In genomic region chr17:81928497-81929252, GRCh38 we compare ENCODE assay signal across 8 cellular contexts. TPM values are rescaled to one million over a fixed set of nuclear protein-coding genes. Genes with fewer than 3 reads are reported as not detected.
DNase-seq lines count a peak whose midpoint lies in the region; ATAC-seq and TF ChIP-seq lines count a peak whose summit lies in the region.

No MANE protein-coding gene starts in this region.

- H3K9me3 ChIP-seq in A673 (ENCODE audit: low read depth, low read length, poor library complexity, severe bottlenecking) (no peaks in the 10 kb centered on the region), HCT116 (ENCODE audit: control insufficient read depth in 1 of 2, insufficient read depth in 1 of 2, low read depth in 1 of 2, low read length in 2 of 2) (no peaks in the 10 kb centered on the region), adipocyte (ENCODE audit: control insufficient read depth, low read length) (no peaks in the 10 kb centered on the region), vagina (no peaks in the 10 kb centered on the region)

- TF ChIP-seq CTCF in A673 (conservative IDR thresholded peaks at IDR 0.05; ENCODE audit: low read depth, low read length) (no peak), HCT116 (IDR thresholded peaks at IDR 0.05 in 2 of 3, conservative IDR thresholded peaks at IDR 0.05 in 1 of 3; ENCODE audit: borderline replicate concordance in 1 of 3, insufficient read depth in 1 of 3, low read depth in 2 of 3, low read length in 2 of 3) (no peak), lower leg skin (IDR thresholded peaks at IDR 0.05) (no peak), vagina (IDR thresholded peaks at IDR 0.05) (no peak)

- DNase-seq in A673 (ENCODE audit: low spot score) (peak; percentile 36), HCT116 (ENCODE audit: low read depth, low spot score) (no peak), adipocyte (ENCODE audit: low read depth) (peak; percentile 46), lower leg skin (ENCODE audit: low spot score in 2 of 2) (no peak), vagina (ENCODE audit: extremely low spot score in 2 of 2) (no peak), DMS114 treated with DMSO at 0.1 percent for 48 hours (lab: John Stamatoyannopoulos, UW; ENCODE audit: unreplicated experiment) (no peak)

- H2AFZ ChIP-seq in HCT116 (ENCODE audit: low read depth, low read length, poor library complexity, severe bottlenecking) = no peak overlapping the region

- 20 to 26% methylated on average over 23 to 34 of the region's 47 CpGs for WGBS in lower leg skin, 2 donors

- RAD21 ChIA-PET in HCT116 (lab: Charles Lee; ENCODE audit: low non-redundant PET in 1 of 2, low total read pairs in 2 of 2, uncharacterized antibody in 2 of 2, unreplicated experiment in 2 of 2) = no interaction called here

- POLR2A ChIA-PET in A673 (lab: Charles Lee; ENCODE audit: low non-redundant PET) = no interaction called here
- POLR2A ChIA-PET in HCT116 (lab: Charles Lee) = interaction anchor here (0.8 to 4.6 kb wide), 5 partner anchors 8 to 216 kb away, joined by 3 to 18 read pairs (median 3); partner anchors contain the start of gene PYCR1

- H3K79me2 ChIP-seq in HCT116 (ENCODE audit: insufficient read depth, low read length) = peaks cover 40% of the 10 kb centered on the region

- H3K4me3 ChIP-seq in A673 (ENCODE audit: low read depth, low read length, poor library complexity, severe bottlenecking) = peak overlapping the region; percentile 94
- H3K4me3 ChIP-seq in HCT116 (replicated peaks in 1 of 2; ENCODE audit: low read depth in 1 of 2, low read length in 2 of 2) = peak overlapping the region; percentile 77 to 93
- H3K4me3 ChIP-seq in adipocyte (ENCODE audit: low read length) = peak overlapping the region; percentile 78
- H3K4me3 ChIP-seq in lower leg skin (ENCODE audit: low read depth, poor library complexity, severe bottlenecking) = peak overlapping the region; percentile 20
- peak overlapping the region; percentile 72 to 89 for H3K4me3 ChIP-seq in vagina

- no peak for TF ChIP-seq RAD21 in HCT116 (IDR thresholded peaks at IDR 0.05; ENCODE audit: low read depth)

- peaks cover 4% of the 10 kb centered on the region for H3K36me3 ChIP-seq in A673 (ENCODE audit: insufficient read depth, low read length, poor library complexity, severe bottlenecking)
- H3K36me3 ChIP-seq in HCT116 (ENCODE audit: control insufficient read depth in 1 of 2, insufficient read depth in 2 of 2, low read length in 2 of 2) = peaks cover 0 to 11% of the 10 kb centered on the region in 2 experiments; a peak in 1 of 4 replicates
- H3K36me3 ChIP-seq in adipocyte (ENCODE audit: control insufficient read depth, insufficient read depth, low read length, severe bottlenecking) = no peaks in the 10 kb centered on the region
- H3K36me3 ChIP-seq in vagina = no peaks in the 10 kb centered on the region

- no peaks in the 10 kb centered on the region for H3K9me2 ChIP-seq in HCT116 (ENCODE audit: insufficient read depth)

- CTCF ChIA-PET in A673 (lab: Charles Lee) = interaction anchor here (1.0 kb wide), 1 partner anchor 31 kb away, joined by 3 read pairs; no protein-coding TSS in a partner anchor
- CTCF ChIA-PET in HCT116 (lab: Charles Lee) = interaction anchor here (1.0 to 1.7 kb wide), 7 partner anchors 11 to 109 kb away, joined by 3 to 7 read pairs (median 5); partner anchors contain the start of genes ARHGDIA, CENPX, DCXR and LRRC45

- peak overlapping the region; percentile 95 for H3K4me2 ChIP-seq in HCT116 (ENCODE audit: low read length)

- H3K9ac ChIP-seq in HCT116 (ENCODE audit: low read length) = peak overlapping the region; percentile 83
- H3K9ac ChIP-seq in adipocyte (ENCODE audit: low read length) = peak overlapping the region; percentile 77

- no TSS peak for BruUV-seq in A673 (replicated peaks; lab: Mats Ljungman, UMichigan)
- no TSS peak for BruUV-seq in HCT116 (replicated peaks; lab: Mats Ljungman, UMichigan)

- H3K27me3 ChIP-seq in A673 (replicated peaks; ENCODE audit: insufficient read depth, low read depth, low read length, poor library complexity) = no peaks in the 10 kb centered on the region
- H3K27me3 ChIP-seq in HCT116 (ENCODE audit: insufficient read depth, low read length) = no peaks in the 10 kb centered on the region
- H3K27me3 ChIP-seq in adipocyte (replicated peaks; ENCODE audit: control insufficient read depth, insufficient read depth, low read length) = no peaks in the 10 kb centered on the region
- H3K27me3 ChIP-seq in vagina = no peaks in the 10 kb centered on the region

- peaks cover 30% of the 10 kb centered on the region for H3K4me1 ChIP-seq in A673 (ENCODE audit: insufficient read depth, low read length, poor library complexity, severe bottlenecking)
- peaks cover 37 to 76% of the 10 kb centered on the region in 2 experiments for H3K4me1 ChIP-seq in HCT116 (ENCODE audit: control insufficient read depth in 1 of 2, insufficient read depth in 2 of 2, low read length in 2 of 2)
- H3K4me1 ChIP-seq in adipocyte (ENCODE audit: control insufficient read depth, insufficient read depth, low read length) = peaks cover 21% of the 10 kb centered on the region
- H3K4me1 ChIP-seq in vagina = peaks cover 50% of the 10 kb centered on the region

- H3K27ac ChIP-seq in A673 (ENCODE audit: low read depth, low read length, poor library complexity, severe bottlenecking) (peak overlapping the region; percentile 73), HCT116 (ENCODE audit: low read depth, low read length) (peak overlapping the region; percentile 97), vagina (peak overlapping the region; percentile 45)

- no peak for TF ChIP-seq POLR2A in HCT116 (IDR thresholded peaks at IDR 0.05; ENCODE audit: borderline replicate concordance, extremely low read depth, insufficient read depth, insufficient read length)
- TF ChIP-seq POLR2A in lower leg skin (IDR thresholded peaks at IDR 0.05) = no peak
- no peak for TF ChIP-seq POLR2A in vagina (IDR thresholded peaks at IDR 0.05)

- no peaks in the 10 kb centered on the region for H4K20me1 ChIP-seq in HCT116 (ENCODE audit: insufficient read depth)

- ATAC-seq in HCT116 = peak; percentile 7
- no peak for ATAC-seq in GM19463 (IDR thresholded peaks at IDR 0.05; ENCODE audit: unreplicated experiment)
- no peak for ATAC-seq in GM21576 (IDR thresholded peaks at IDR 0.05; ENCODE audit: unreplicated experiment)

- intact Hi-C loops in A673 (cut with micrococcal nuclease; ENCODE audit: unreplicated experiment) = no loop called here
- intact Hi-C loops in HCT116 (cut with micrococcal nuclease) = loop anchor here (5.0 kb wide), 1 partner anchor 56 kb away; the partner anchor contains the start of gene ARHGDIA
- intact Hi-C loops in lower leg skin (cut with DNase I; ENCODE audit: low total_unique reads) = no loop called here
- intact Hi-C loops in vagina (cut with DNase I) = no loop called here

TF ChIP-seq in HCT116, 20 proteins besides CTCF, POLR2A, EP300 and RAD21 (continues in another document):
- TF ChIP-seq MAX (IDR thresholded peaks at IDR 0.05) (no peak), ZNF274 (IDR thresholded peaks at IDR 0.05; ENCODE audit: low read depth, low read length) (no peak), FOSL1 (IDR thresholded peaks at IDR 0.05; ENCODE audit: low read depth) (no peak), SP1 (IDR thresholded peaks at IDR 0.05; ENCODE audit: low read depth) (no peak), SRF (IDR thresholded peaks at IDR 0.05; ENCODE audit: low read depth) (no peak), CEBPB (IDR thresholded peaks at IDR 0.05; ENCODE audit: low read depth) (no peak), EZH2 (IDR thresholded peaks at IDR 0.05) (no peak), SIN3A (IDR thresholded peaks at IDR 0.05; ENCODE audit: low read depth) (no peak), EGR1 (IDR thresholded peaks at IDR 0.05; ENCODE audit: low read depth) (no peak), TCF7L2 (IDR thresholded peaks at IDR 0.05; ENCODE audit: borderline replicate concordance, extremely low read depth, insufficient read depth, insufficient read length) (no peak)

RNA-seq across cellular contexts. Expression of gene MAFG, which starts 1.1 kb away (rescaled TPM):
- 46.7 and 49.7 TPM in 2 replicates for total RNA-seq in A673 (2021)
- 46.8 TPM for total RNA-seq in HCT116 (2021; ENCODE audit: unreplicated experiment)
- 29.0 and 32.9 TPM in 2 replicates for polyA plus RNA-seq in HCT116 (2012)
- 10 to 100 TPM; 17.4 to 23.2 (median 19.7) TPM for total RNA-seq in lower leg skin
- total RNA-seq in vagina = 18.9 TPM

RNA-seq across cellular contexts. Expression of gene PYCR1, which starts 8.4 kb away (rescaled TPM):
- total RNA-seq in A673 (2021) (75.5 and 108 TPM in 2 replicates), HCT116 (2021; ENCODE audit: unreplicated experiment) (396 TPM), lower leg skin (10 to 100 TPM in 1 of 4 donors, 1 to 10 TPM in 3; 4.2 to 13.5 (median 8.3) TPM), vagina (9.1 TPM)
- 376 and 456 TPM in 2 replicates for polyA plus RNA-seq in HCT116 (2012)

RNA-seq across cellular contexts. Expression of gene SIRT7, which starts 10.7 kb away (rescaled TPM):
- total RNA-seq in A673 (2021) (34.8 and 36.6 TPM in 2 replicates), HCT116 (2021; ENCODE audit: unreplicated experiment) (62.6 TPM), lower leg skin (10 to 100 TPM; 32.0 to 44.6 (median 38.0) TPM), vagina (47.9 TPM)
- polyA plus RNA-seq in HCT116 (2012) = 43.7 and 50.8 TPM in 2 replicates

RNA-seq across cellular contexts. Expression of gene PCYT2, which starts 17.5 kb away (rescaled TPM):
- total RNA-seq in A673 (2021) (55.4 and 58.3 TPM in 2 replicates), HCT116 (2021; ENCODE audit: unreplicated experiment) (51.5 TPM), lower leg skin (10 to 100 TPM; 16.2 to 37.0 (median 25.3) TPM), vagina (28.0 TPM)
- 44.1 and 45.7 TPM in 2 replicates for polyA plus RNA-seq in HCT116 (2012)

RNA-seq across cellular contexts. Expression of gene MYADML2, which starts 18.4 kb away (rescaled TPM):
- not detected in 2 replicates for total RNA-seq in A673 (2021)
- total RNA-seq in HCT116 (2021; ENCODE audit: unreplicated experiment) = not detected
- polyA plus RNA-seq in HCT116 (2012) = 0.18 and 0.29 TPM in 2 replicates
- not detected for total RNA-seq in lower leg skin
- total RNA-seq in vagina = not detected

Comparison
In these comparisons a context has a peak if more than half of its experiments do, and no peak if none do; other contexts are left out.
1. DNase-seq: peak in A673 (single experiment) and adipocyte (single experiment); none in HCT116 (single experiment), lower leg skin (0 of 2), vagina (0 of 2) and DMS114 treated with DMSO at 0.1 percent for 48 hours (single experiment).
2. H3K27ac ChIP-seq: peak in every context shown above with its lines; median percentile 97 in HCT116; 73 in A673; 45 in vagina.
3. H3K4me3 ChIP-seq: peak in every context shown above with its lines; median percentile 94 in A673; 85 in HCT116; 80 in vagina; 78 in adipocyte; 20 in lower leg skin.